ENCODE assay signal across 18 cellular contexts in genomic region chr16:2284797-2285576, GRCh38. TPM values are rescaled to one million over a fixed set of nuclear protein-coding genes. Genes with fewer than 3 reads are reported as not detected.
DNase-seq lines count a peak whose midpoint lies in the region; ATAC-seq, FAIRE-seq and TF ChIP-seq lines count a peak whose summit lies in the region.
"Had no signal": no experiment of that assay in that cellular context is flagged by ENCODE, and none has a peak within 500 bp of the region (broad histone marks: within the 10 kb centered on the region; RNA-seq: fewer than 3 reads in every experiment).

No MANE protein-coding gene starts in this region.

- no peaks in the 10 kb centered on the region for H3K4me1 Mint-ChIP-seq in activated T-cell treated with anti-CD3 and anti-CD28 coated beads, Interleukin-2, amount 50 U/mL, for 24 hours (ENCODE audit: low read depth)
- no peaks in the 10 kb centered on the region for H3K4me1 Mint-ChIP-seq in activated CD4-positive, alpha-beta T cell treated with anti-CD3 and anti-CD28 coated beads for 36 hours
- H3K4me1 Mint-ChIP-seq: CD4-positive, alpha-beta memory T cell had no signal

- H4K91ac ChIP-seq in H1 (replicated peaks; ENCODE audit: insufficient read length, low read length): no peak overlapping the region
- no peak overlapping the region for H4K91ac ChIP-seq in neuronal stem cell (ENCODE audit: low read depth, low read length, poor library complexity)

- 95% methylated on average over 34 of the region's 35 CpGs; no CpG with 5 or more reads in 1 of the 2 experiments for WGBS in H1 (ENCODE audit: extremely low coverage in 1 of 2, insufficient coverage in 1 of 2, insufficient read length in 1 of 2, insufficient replicate concordance in 2 of 2, low coverage in 1 of 2, low lambda C conversion rate in 2 of 2, missing lambda C conversion rate in 1 of 2), 2 experiments
- WGBS in neuronal stem cell (ENCODE audit: extremely low coverage in 2 of 2, insufficient read length in 2 of 2, insufficient replicate concordance in 1 of 2), 2 donors: no CpG with 5 or more reads among the region's 35 CpGs

- H3K4me3 Mint-ChIP-seq in activated T-cell treated with anti-CD3 and anti-CD28 coated beads, Interleukin-2, amount 50 U/mL, for 24 hours: no peak overlapping the region
- no peak overlapping the region for H3K4me3 Mint-ChIP-seq in activated CD4-positive, alpha-beta T cell treated with anti-CD3 and anti-CD28 coated beads for 36 hours
- H3K4me3 Mint-ChIP-seq: CD4-positive, alpha-beta memory T cell had no signal

- no peak overlapping the region for H3K4me3 ChIP-seq in H1 (ENCODE audit: extremely low read depth in 1 of 4, insufficient read depth in 2 of 4, low read depth in 3 of 4, low read length in 4 of 4)
- no peak overlapping the region for H3K4me3 ChIP-seq in neuronal stem cell (ENCODE audit: low read length in 2 of 2)
- H3K4me3 ChIP-seq: A549, HAP-1 had no signal

- POLR2A ChIA-PET in H1 (lab: Charles Lee; ENCODE audit: partially characterized antibody): interaction anchor here (0.7 to 1.4 kb wide), 3 partner anchors 17 to 155 kb away, joined by 3 to 4 read pairs (median 4); partner anchors contain the start of gene ECI1
- POLR2A ChIA-PET in activated CD4-positive, alpha-beta T cell treated with anti-CD3 and anti-CD28 coated beads for 36 hours (lab: Charles Lee): no interaction called here

- H2BK5ac ChIP-seq in H1 (ENCODE audit: low read depth, low read length): no peak overlapping the region; the same call in 1 of the 2 replicates
- H2BK5ac ChIP-seq in neuronal stem cell (ENCODE audit: low read length): no peak overlapping the region

- H2BK12ac ChIP-seq in H1 (ENCODE audit: low read depth, low read length) (no peak overlapping the region; the same call in 1 of the 2 replicates), neuronal stem cell (ENCODE audit: low read length) (no peak overlapping the region)

- intact Hi-C loops in activated CD4-positive, alpha-beta T cell treated with anti-CD3 and anti-CD28 coated beads for 36 hours (cut with DNase I, micrococcal nuclease): no loop called here

- H4K20me1 ChIP-seq in H1 (replicated peaks in 1 of 2; ENCODE audit: control insufficient read depth in 1 of 2, insufficient read depth in 2 of 2, low read length in 2 of 2): no peaks in the 10 kb centered on the region

- ATAC-seq in HG03159 (IDR thresholded peaks at IDR 0.05; ENCODE audit: unreplicated experiment): no peak
- ATAC-seq in activated CD4-positive, alpha-beta T cell treated with anti-CD3 and anti-CD28 coated beads for 36 hours: no peak
- ATAC-seq: A549 had no signal

- no peak overlapping the region for H2BK120ac ChIP-seq in H1 (replicated peaks; ENCODE audit: low read depth, low read length)
- H2BK120ac ChIP-seq in neuronal stem cell (ENCODE audit: low read depth, low read length): no peak overlapping the region

- H3K9me3 ChIP-seq in H1 (ENCODE audit: insufficient read depth in 2 of 2, low read depth in 1 of 2, low read length in 1 of 2): no peaks in the 10 kb centered on the region
- peaks cover 0 to 2% of the 10 kb centered on the region in 2 donors for H3K9me3 ChIP-seq in neuronal stem cell (replicated peaks in 1 of 2; ENCODE audit: control insufficient read depth in 2 of 2, insufficient read depth in 1 of 2, low read depth in 1 of 2, low read length in 2 of 2)
- H3K9me3 ChIP-seq: A549, BE2C, HAP-1 had no signal

- H2AFZ ChIP-seq in H1 (ENCODE audit: low read length) (no peak overlapping the region), neuronal stem cell (ENCODE audit: low read length) (no peak overlapping the region)

- H3K4ac ChIP-seq in H1 (replicated peaks; ENCODE audit: insufficient read length, low read depth, low read length) (no peak overlapping the region), neuronal stem cell (ENCODE audit: low read length) (no peak overlapping the region)

- H3K9me3 Mint-ChIP-seq in activated T-cell treated with anti-CD3 and anti-CD28 coated beads, Interleukin-2, amount 50 U/mL, for 24 hours: no peaks in the 10 kb centered on the region
- no peaks in the 10 kb centered on the region for H3K9me3 Mint-ChIP-seq in activated CD4-positive, alpha-beta T cell treated with anti-CD3 and anti-CD28 coated beads for 36 hours (ENCODE audit: low read depth)
- H3K9me3 Mint-ChIP-seq: CD4-positive, alpha-beta memory T cell had no signal

- no peak overlapping the region for H3K4me2 ChIP-seq in H1 (ENCODE audit: insufficient read depth in 1 of 2, low read depth in 2 of 2, low read length in 2 of 2)
- H3K4me2 ChIP-seq in neuronal stem cell (ENCODE audit: insufficient read depth, low read length, poor library complexity, severe bottlenecking): no peak overlapping the region
- H3K4me2 ChIP-seq: A549 had no signal

- no peaks in the 10 kb centered on the region for H3K27me3 Mint-ChIP-seq in activated T-cell treated with anti-CD3 and anti-CD28 coated beads, Interleukin-2, amount 50 U/mL, for 24 hours
- H3K27me3 Mint-ChIP-seq in activated CD4-positive, alpha-beta T cell treated with anti-CD3 and anti-CD28 coated beads for 36 hours: no peaks in the 10 kb centered on the region
- H3K27me3 Mint-ChIP-seq: CD4-positive, alpha-beta memory T cell had no signal

- TF ChIP-seq RAD21 in H1 (IDR thresholded peaks at IDR 0.05 in 1 of 2, conservative IDR thresholded peaks at IDR 0.05 in 1 of 2; ENCODE audit: low read depth in 2 of 2, low read length in 2 of 2): no peak; a peak in 1 of 4 replicates

- H3K27me3 ChIP-seq in H1 (replicated peaks in 1 of 4; ENCODE audit: control insufficient read depth in 3 of 4, extremely low read depth in 1 of 4, insufficient read depth in 3 of 4, low read length in 3 of 4) (no peaks in the 10 kb centered on the region), neuronal stem cell (ENCODE audit: control insufficient read depth in 3 of 3, insufficient read depth in 3 of 3, low read depth in 1 of 3, low read length in 3 of 3) (no peaks in the 10 kb centered on the region)
- H3K27me3 ChIP-seq: BE2C had no signal

- H2BK15ac ChIP-seq in H1 (ENCODE audit: low read length) (no peak overlapping the region), neuronal stem cell (ENCODE audit: low read length) (no peak overlapping the region)

- no peaks in the 10 kb centered on the region for H3K23me2 ChIP-seq in H1 (ENCODE audit: low read depth, low read length)

- peak in 2 of 3 experiments; percentile 14 to 17; a peak in 2 of 4 replicates for TF ChIP-seq CTCF in H1 (IDR thresholded peaks at IDR 0.05; ENCODE audit: control extremely low read depth in 1 of 3, insufficient read depth in 1 of 3, low read depth in 1 of 3, low read length in 3 of 3)

- no peak overlapping the region for H3K18ac ChIP-seq in H1 (ENCODE audit: extremely low read depth, low read length)
- H3K18ac ChIP-seq in neuronal stem cell (ENCODE audit: low read length): no peak overlapping the region

- no peak overlapping the region for H3K56ac ChIP-seq in H1 (replicated peaks; ENCODE audit: insufficient read length, low read depth, low read length)

- no peak overlapping the region for H3K23ac ChIP-seq in H1 (ENCODE audit: insufficient read length)
- peak overlapping the region; percentile 75 for H3K23ac ChIP-seq in neuronal stem cell (ENCODE audit: low read depth, low read length, poor library complexity)

- no peak for TF ChIP-seq EP300 in H1 (IDR thresholded peaks at IDR 0.05; ENCODE audit: borderline replicate concordance in 1 of 2, low read depth in 2 of 2, low read length in 2 of 2)

- H3K27ac Mint-ChIP-seq in activated T-cell treated with anti-CD3 and anti-CD28 coated beads, Interleukin-2, amount 50 U/mL, for 24 hours: no peak overlapping the region
- no peak overlapping the region for H3K27ac Mint-ChIP-seq in activated CD4-positive, alpha-beta T cell treated with anti-CD3 and anti-CD28 coated beads for 36 hours
- H3K27ac Mint-ChIP-seq: CD4-positive, alpha-beta memory T cell had no signal

- H2BK20ac ChIP-seq in H1 (ENCODE audit: low read length): no peak overlapping the region

- no peaks in the 10 kb centered on the region for H3K79me1 ChIP-seq in H1 (ENCODE audit: low read depth, low read length)
- H3K79me1 ChIP-seq in neuronal stem cell (ENCODE audit: low read depth, low read length): no peaks in the 10 kb centered on the region

- TF ChIP-seq POLR2A in H1 (IDR thresholded peaks at IDR 0.05; ENCODE audit: control extremely low read depth in 1 of 2, low read depth in 2 of 2, low read length in 2 of 2): no peak

- H3K36me3 Mint-ChIP-seq in activated T-cell treated with anti-CD3 and anti-CD28 coated beads, Interleukin-2, amount 50 U/mL, for 24 hours (ENCODE audit: low read depth): peaks cover 2% of the 10 kb centered on the region
- H3K36me3 Mint-ChIP-seq in activated CD4-positive, alpha-beta T cell treated with anti-CD3 and anti-CD28 coated beads for 36 hours (ENCODE audit: low read depth): no peaks in the 10 kb centered on the region

- FAIRE-seq in H1 (lab: Jason Lieb, UNC) (no peak), urothelium cell line (lab: Jason Lieb, UNC) (peak; percentile 46)
- FAIRE-seq: A549, G401.6, GM12891 had no signal

- H3K27ac ChIP-seq in H1 (ENCODE audit: low read depth, low read length) (no peak overlapping the region), neuronal stem cell (replicated peaks; ENCODE audit: low read length) (no peak overlapping the region)
- H3K27ac ChIP-seq: A549, C4-2B, HL-60 had no signal

- H3K9ac ChIP-seq in H1 (replicated peaks in 1 of 4; ENCODE audit: extremely low read depth in 1 of 4, low read depth in 3 of 4, low read length in 3 of 4) (no peak overlapping the region), neuronal stem cell (ENCODE audit: low read depth, low read length, poor library complexity) (no peak overlapping the region)

- no peaks in the 10 kb centered on the region for H3K36me3 ChIP-seq in H1 (ENCODE audit: control insufficient read depth in 2 of 4, insufficient read depth in 4 of 4, low read length in 3 of 4)
- peaks cover 0 to 11% of the 10 kb centered on the region in 2 donors for H3K36me3 ChIP-seq in neuronal stem cell (replicated peaks in 1 of 2; ENCODE audit: control insufficient read depth in 2 of 2, insufficient read depth in 2 of 2, low read length in 2 of 2)

- H3K14ac ChIP-seq in H1 (ENCODE audit: insufficient read length) (no peak overlapping the region), neuronal stem cell (ENCODE audit: low read length) (peak overlapping the region; percentile 63)

- H3K4me1 ChIP-seq in H1 (replicated peaks in 1 of 4; ENCODE audit: control insufficient read depth in 3 of 4, insufficient read depth in 4 of 4, low read length in 3 of 4) (no peaks in the 10 kb centered on the region; a peak in 1 of 7 replicates), neuronal stem cell (ENCODE audit: control insufficient read depth in 2 of 2, insufficient read depth in 1 of 2, low read depth in 1 of 2, low read length in 2 of 2) (no peaks in the 10 kb centered on the region)
- H3K4me1 ChIP-seq: A549, BE2C, HAP-1 had no signal

- CTCF ChIA-PET in H1 (lab: Charles Lee; ENCODE audit: partially characterized antibody): interaction anchor here (0.6 to 1.4 kb wide), 4 partner anchors 33 to 215 kb away, joined by 3 to 5 read pairs (median 4); no protein-coding TSS in a partner anchor
- CTCF ChIA-PET in activated CD4-positive, alpha-beta T cell treated with anti-CD3 and anti-CD28 coated beads for 36 hours (lab: Charles Lee): no interaction called here

- no peak overlapping the region; the same call in 1 of the 2 replicates for H4K8ac ChIP-seq in H1 (ENCODE audit: extremely low read depth, insufficient read depth, low read length)
- no peak overlapping the region for H4K8ac ChIP-seq in neuronal stem cell (ENCODE audit: low read depth, low read length)

- H2AK5ac ChIP-seq in H1 (ENCODE audit: low read depth, low read length) (no peak overlapping the region), neuronal stem cell (ENCODE audit: low read depth, low read length) (no peak overlapping the region)

- no peak overlapping the region for H4K5ac ChIP-seq in H1 (ENCODE audit: insufficient read length, low read depth, low read length)

- DNase-seq in RPMI8226 (peak; percentile 35), H1 (ENCODE audit: low read depth in 1 of 2, low spot score in 2 of 2) (no peak), neuronal stem cell (ENCODE audit: low spot score) (no peak), urothelium cell line (ENCODE audit: low spot score) (no peak)
- no peak for DNase-seq in activated T-cell treated with anti-CD3 and anti-CD28 coated beads, Interleukin-2, amount 50 U/mL, for 24 hours
- no peak for DNase-seq in activated CD4-positive, alpha-beta T cell treated with anti-CD3 and anti-CD28 coated beads for 36 hours
- DNase-seq: BE2C; CD4-positive, alpha-beta memory T cell; DMS79; EL; GOT3 had no signal

- no peaks in the 10 kb centered on the region for H3K79me2 ChIP-seq in H1 (ENCODE audit: control insufficient read depth in 1 of 2, insufficient read depth in 2 of 2, low read length in 2 of 2)

RNA-seq across cellular contexts. Expression of gene RNPS1, which starts 17.1 kb away (rescaled TPM):
- total RNA-seq in H1 (2021; fragmentation: NEBNext Ultra II Directional; extraction: Animal tissue kit (Norgen Biotek cat#: 25700)): 330 and 357 TPM in 2 replicates
- 350 and 516 TPM in 2 replicates for polyA plus RNA-seq in H1 (2011; rRNA removed)
- 390 TPM for polyA plus RNA-seq in H1 (2011; cell fraction: cytosol; rRNA removed)
- 343 TPM for polyA plus RNA-seq in H1 (2011; cell fraction: nucleus; rRNA removed)
- polyA plus RNA-seq in H1 (2012, experiment 1 of 2): 265 to 341 TPM (median 323 TPM) in 4 replicates
- polyA plus RNA-seq in H1 (2012, experiment 2 of 2): 331 TPM
- 282 TPM for polyA plus RNA-seq in H1 (2013, experiment 1 of 2)
- polyA plus RNA-seq in H1 (2013, experiment 2 of 2): 281 TPM
- 137 and 199 TPM in 2 replicates for polyA minus RNA-seq in H1 (2011; rRNA and poly(A)+ RNA removed)
- 150 TPM for polyA minus RNA-seq in H1 (2011; cell fraction: cytosol; rRNA and poly(A)+ RNA removed)
- polyA minus RNA-seq in H1 (2011; cell fraction: nucleus; rRNA and poly(A)+ RNA removed): 141 TPM
- polyA plus RNA-seq in neuronal stem cell (2013, experiment 1 of 2): 350 TPM
- 344 TPM for polyA plus RNA-seq in neuronal stem cell (2013, experiment 2 of 2)
- 100 to 1,000 TPM; 327 to 445 TPM for total RNA-seq in activated CD4-positive, alpha-beta T cell treated with anti-CD3 and anti-CD28 coated beads for 36 hours

RNA-seq across cellular contexts. Expression of gene ECI1, which starts 33.6 kb away (rescaled TPM):
- 79.5 and 80.0 TPM in 2 replicates for total RNA-seq in H1 (2021; fragmentation: NEBNext Ultra II Directional; extraction: Animal tissue kit (Norgen Biotek cat#: 25700))
- 151 and 154 TPM in 2 replicates for polyA plus RNA-seq in H1 (2011; rRNA removed)
- 133 TPM for polyA plus RNA-seq in H1 (2011; cell fraction: cytosol; rRNA removed)
- 128 TPM for polyA plus RNA-seq in H1 (2011; cell fraction: nucleus; rRNA removed)
- 67.8 to 120 TPM (median 104 TPM) in 4 replicates for polyA plus RNA-seq in H1 (2012, experiment 1 of 2)
- polyA plus RNA-seq in H1 (2012, experiment 2 of 2): 83.0 TPM
- 59.9 TPM for polyA plus RNA-seq in H1 (2013, experiment 1 of 2)
- 52.9 TPM for polyA plus RNA-seq in H1 (2013, experiment 2 of 2)
- polyA minus RNA-seq in H1 (2011; rRNA and poly(A)+ RNA removed): 20.6 and 24.2 TPM in 2 replicates
- 42.8 TPM for polyA minus RNA-seq in H1 (2011; cell fraction: cytosol; rRNA and poly(A)+ RNA removed)
- 39.6 TPM for polyA minus RNA-seq in H1 (2011; cell fraction: nucleus; rRNA and poly(A)+ RNA removed)
- polyA plus RNA-seq in neuronal stem cell (2013, experiment 1 of 2): 58.4 TPM
- 57.0 TPM for polyA plus RNA-seq in neuronal stem cell (2013, experiment 2 of 2)
- total RNA-seq in activated CD4-positive, alpha-beta T cell treated with anti-CD3 and anti-CD28 coated beads for 36 hours: 10 to 100 TPM; 23.0 to 41.0 TPM

RNA-seq across cellular contexts. Expression of gene DNASE1L2, which starts 48.7 kb away (rescaled TPM):
- total RNA-seq in H1 (2021; fragmentation: NEBNext Ultra II Directional; extraction: Animal tissue kit (Norgen Biotek cat#: 25700)): 0.19 and 0.35 TPM in 2 replicates
- polyA plus RNA-seq in H1 (2011; rRNA removed): 0.75 and 0.97 TPM in 2 replicates
- 0.41 TPM for polyA plus RNA-seq in H1 (2011; cell fraction: cytosol; rRNA removed)
- 2.0 TPM for polyA plus RNA-seq in H1 (2011; cell fraction: nucleus; rRNA removed)
- polyA plus RNA-seq in H1 (2012, experiment 1 of 2): 0.20 to 0.64 TPM (median 0.42 TPM) in 4 replicates
- 0.24 TPM for polyA plus RNA-seq in H1 (2012, experiment 2 of 2)
- polyA plus RNA-seq in H1 (2013, experiment 1 of 2): 0.28 TPM
- polyA plus RNA-seq in H1 (2013, experiment 2 of 2): 0.22 TPM
- 0.09 and 0.12 TPM in 2 replicates for polyA minus RNA-seq in H1 (2011; rRNA and poly(A)+ RNA removed)
- not detected for polyA minus RNA-seq in H1 (2011; cell fraction: cytosol; rRNA and poly(A)+ RNA removed)
- 0.60 TPM for polyA minus RNA-seq in H1 (2011; cell fraction: nucleus; rRNA and poly(A)+ RNA removed)
- 0.26 TPM for polyA plus RNA-seq in neuronal stem cell (2013, experiment 1 of 2)
- 0.30 TPM for polyA plus RNA-seq in neuronal stem cell (2013, experiment 2 of 2)
- total RNA-seq in activated CD4-positive, alpha-beta T cell treated with anti-CD3 and anti-CD28 coated beads for 36 hours: under 1 TPM; 0.51 to 0.55 TPM
- polyA plus RNA-seq: CD4-positive, alpha-beta memory T cell had no signal

RNA-seq across cellular contexts. Expression of gene ABCA3, which starts 55.5 kb away (rescaled TPM):
- 7.9 TPM in 2 replicates for total RNA-seq in H1 (2021; fragmentation: NEBNext Ultra II Directional; extraction: Animal tissue kit (Norgen Biotek cat#: 25700))
- 5.7 and 8.8 TPM in 2 replicates for polyA plus RNA-seq in H1 (2011; rRNA removed)
- 6.4 TPM for polyA plus RNA-seq in H1 (2011; cell fraction: cytosol; rRNA removed)
- 17.6 TPM for polyA plus RNA-seq in H1 (2011; cell fraction: nucleus; rRNA removed)
- 4.8 to 8.5 TPM (median 7.4 TPM) in 4 replicates for polyA plus RNA-seq in H1 (2012, experiment 1 of 2)
- 6.6 TPM for polyA plus RNA-seq in H1 (2012, experiment 2 of 2)
- 8.7 TPM for polyA plus RNA-seq in H1 (2013, experiment 1 of 2)
- 8.9 TPM for polyA plus RNA-seq in H1 (2013, experiment 2 of 2)
- polyA minus RNA-seq in H1 (2011; rRNA and poly(A)+ RNA removed): 7.5 and 10.6 TPM in 2 replicates
- polyA minus RNA-seq in H1 (2011; cell fraction: cytosol; rRNA and poly(A)+ RNA removed): 5.0 TPM
- polyA minus RNA-seq in H1 (2011; cell fraction: nucleus; rRNA and poly(A)+ RNA removed): 6.9 TPM
- polyA plus RNA-seq in neuronal stem cell (2013, experiment 1 of 2): 10.2 TPM
- polyA plus RNA-seq in neuronal stem cell (2013, experiment 2 of 2): 10.1 TPM
- 1 to 10 TPM; 6.0 to 7.2 TPM for total RNA-seq in activated CD4-positive, alpha-beta T cell treated with anti-CD3 and anti-CD28 coated beads for 36 hours
